Comparison of ENCODE assay signal across 10 cellular contexts in the genomic region with DNA sequence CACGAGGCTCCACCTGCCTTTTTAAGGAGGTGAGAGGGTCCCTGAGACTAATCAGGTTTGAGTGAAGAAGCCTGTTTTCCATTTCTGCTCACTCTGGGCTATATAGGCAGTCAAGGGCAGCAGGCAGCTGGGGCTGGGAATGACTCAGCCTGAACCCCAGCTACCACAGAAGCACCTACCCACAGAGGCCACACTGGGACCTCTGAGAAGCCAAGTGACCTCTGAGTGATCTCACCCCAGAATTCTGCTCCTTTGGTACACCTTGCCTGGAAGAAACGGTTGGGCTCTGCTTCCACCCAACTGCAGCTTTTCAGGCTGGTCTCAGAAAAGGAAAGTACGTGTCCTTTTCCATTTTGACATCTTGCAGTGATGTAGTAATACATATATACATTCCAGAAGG. TPM values are rescaled to one million over a fixed set of nuclear protein-coding genes. Genes with fewer than 3 reads are reported as not detected.
DNase-seq lines count a peak whose midpoint lies in the region; ATAC-seq and TF ChIP-seq lines count a peak whose summit lies in the region.
"Had no signal": no experiment of that assay in that cellular context is flagged by ENCODE, and none has a peak within 500 bp of the region (broad histone marks: within the 10 kb centered on the region; RNA-seq: fewer than 3 reads in every experiment).

No MANE protein-coding gene starts in this region.

- no peak overlapping the region for H2AFZ ChIP-seq in GM23338

- H3K79me2 ChIP-seq in GM23338 (replicated peaks; ENCODE audit: insufficient read depth), result peaks cover 17% of the 10 kb centered on the region; the same call in 1 of the 2 replicates

- H3K4me3 ChIP-seq in GM23338, result no peak overlapping the region
- no peak overlapping the region for H3K4me3 ChIP-seq in mesodermal cell (ENCODE audit: extremely low read depth, insufficient read depth, low read length, poor library complexity, severe bottlenecking)
- no peak overlapping the region for H3K4me3 ChIP-seq in lower lobe of right lung

- H3K4me2 ChIP-seq in GM23338, result no peak overlapping the region

- H3K36me3 Mint-ChIP-seq in GM23338 (ENCODE audit: low read depth), result no peaks in the 10 kb centered on the region

- H3K9me3 ChIP-seq in mesodermal cell (ENCODE audit: control insufficient read depth, low read length), result no peaks in the 10 kb centered on the region
- no peaks in the 10 kb centered on the region for H3K9me3 ChIP-seq in lower lobe of right lung

- DNase-seq in GM23338 (ENCODE audit: low spot score) (no peak), UCSD-AML1 (lab: John Stamatoyannopoulos, UW; ENCODE audit: unreplicated experiment) (peak; percentile 22), lower lobe of right lung (no peak), NCI-H82 (lab: John Stamatoyannopoulos, UW) (no peak)
- DNase-seq: DMS153, midbrain, WERI-Rb-1 had no signal

- H3K4me1 ChIP-seq in GM23338 (ENCODE audit: insufficient read depth) (peaks cover 7% of the 10 kb centered on the region; the same call in 1 of the 2 replicates), mesodermal cell (ENCODE audit: control insufficient read depth, insufficient read depth, low read length, poor library complexity, severe bottlenecking) (peaks cover 6% of the 10 kb centered on the region), lower lobe of right lung (peaks cover 15% of the 10 kb centered on the region)

- no peaks in the 10 kb centered on the region for H3K27me3 Mint-ChIP-seq in GM23338 (ENCODE audit: insufficient read depth, low read depth, poor library complexity)

- no peak overlapping the region; the same call in 1 of the 2 replicates for H3K27ac Mint-ChIP-seq in GM23338

- TF ChIP-seq CTCF in GM23338 (conservative IDR thresholded peaks at IDR 0.05; ENCODE audit: low read depth in 2 of 2) (no peak), lower lobe of right lung (IDR thresholded peaks at IDR 0.05) (no peak)

- whole genome bisulfite sequencing in mesodermal cell (ENCODE audit: insufficient coverage in 2 of 2), 2 experiments, result 78 to 83% methylated on average over 1 of the region's 3 CpGs

- no peaks in the 10 kb centered on the region; the same call in 1 of the 2 replicates for H3K9me2 ChIP-seq in GM23338 (ENCODE audit: insufficient read depth)

- H3K4me1 Mint-ChIP-seq in GM23338, result peaks cover 24% of the 10 kb centered on the region

- ATAC-seq in GM18498 (IDR thresholded peaks at IDR 0.05; ENCODE audit: unreplicated experiment), result peak; percentile 61
- peak; percentile 46 for ATAC-seq in GM23338
- no peak for ATAC-seq in lower lobe of right lung
- no peak for ATAC-seq in HG02763 (IDR thresholded peaks at IDR 0.05; ENCODE audit: unreplicated experiment)

- H3K27me3 ChIP-seq in GM23338 (ENCODE audit: insufficient read depth) (peaks cover 11% of the 10 kb centered on the region; the same call in 1 of the 2 replicates), lower lobe of right lung (ENCODE audit: low read depth) (no peaks in the 10 kb centered on the region)

- intact Hi-C loops in lower lobe of right lung (cut with DNase I), result no loop called here

- H3K4me3 Mint-ChIP-seq in GM23338, result no peak overlapping the region

- H3K9me3 Mint-ChIP-seq in GM23338, result no peaks in the 10 kb centered on the region

- H4K20me1 ChIP-seq in GM23338 (replicated peaks; ENCODE audit: insufficient read depth), result peaks cover 7% of the 10 kb centered on the region

- H3K27ac ChIP-seq in GM23338 (ENCODE audit: low read depth), result no peak overlapping the region
- H3K27ac ChIP-seq in mesodermal cell (ENCODE audit: low read depth, low read length, severe bottlenecking), result peak overlapping the region; percentile 16
- no peak overlapping the region for H3K27ac ChIP-seq in lower lobe of right lung
- H3K27ac ChIP-seq: WERI-Rb-1 had no signal

- H3F3A ChIP-seq in GM23338 (replicated peaks; ENCODE audit: low read depth), result 0 out of 2 replicates have a peak, but pooled peaks cover 2% of the 10 kb centered on the region

- H3K36me3 ChIP-seq in GM23338 (ENCODE audit: insufficient read depth) (no peaks in the 10 kb centered on the region), mesodermal cell (ENCODE audit: control insufficient read depth, insufficient read depth, low read length) (peaks cover 7% of the 10 kb centered on the region), lower lobe of right lung (no peaks in the 10 kb centered on the region)
- H3K36me3 ChIP-seq: WERI-Rb-1 had no signal

TF ChIP-seq in GM23338, 12 proteins besides CTCF, POLR2A, EP300 and RAD21:
- TF ChIP-seq EZH2phosphoT487 (IDR thresholded peaks at IDR 0.05; ENCODE audit: unreplicated experiment), result no peak
- TF ChIP-seq POLR2AphosphoS5 (IDR thresholded peaks at IDR 0.05; ENCODE audit: low read depth), result no peak
- no peak for TF ChIP-seq ZNF331 (CRISPR knock-in tag; IDR thresholded peaks at IDR 0.05; ENCODE audit: low read depth)
- no peak for TF ChIP-seq STAT1 (IDR thresholded peaks at IDR 0.05; ENCODE audit: unreplicated experiment)
- TF ChIP-seq, protein P1, sequence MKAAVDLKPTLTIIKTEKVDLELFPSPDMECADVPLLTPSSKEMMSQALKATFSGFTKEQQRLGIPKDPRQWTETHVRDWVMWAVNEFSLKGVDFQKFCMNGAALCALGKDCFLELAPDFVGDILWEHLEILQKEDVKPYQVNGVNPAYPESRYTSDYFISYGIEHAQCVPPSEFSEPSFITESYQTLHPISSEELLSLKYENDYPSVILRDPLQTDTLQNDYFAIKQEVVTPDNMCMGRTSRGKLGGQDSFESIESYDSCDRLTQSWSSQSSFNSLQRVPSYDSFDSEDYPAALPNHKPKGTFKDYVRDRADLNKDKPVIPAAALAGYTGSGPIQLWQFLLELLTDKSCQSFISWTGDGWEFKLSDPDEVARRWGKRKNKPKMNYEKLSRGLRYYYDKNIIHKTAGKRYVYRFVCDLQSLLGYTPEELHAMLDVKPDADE (IDR thresholded peaks at IDR 0.05), result no peak

RNA-seq across cellular contexts. Expression of a gene that starts 6.8 kb away (rescaled TPM):
- total RNA-seq in GM23338 (2014; rRNA removed; shearing (Covaris generic)), result 6.1 and 7.2 TPM in 2 replicates
- polyA plus RNA-seq in GM23338 (2016; fragmentation: Nextera tagmentation; extraction: Ambion mirVana), result 3.3 and 3.8 TPM in 2 replicates
- polyA plus RNA-seq in mesodermal cell (2013, experiment 1 of 2), result 26.8 TPM
- polyA plus RNA-seq in mesodermal cell (2013, experiment 2 of 2), result 22.0 TPM
- total RNA-seq in lower lobe of right lung, result 24.5 TPM

RNA-seq across cellular contexts. Expression of a gene that starts 7.1 kb away (rescaled TPM):
- total RNA-seq in GM23338 (2014; rRNA removed; shearing (Covaris generic)), result 0.19 and 1.0 TPM in 2 replicates
- 0.82 and 1.1 TPM in 2 replicates for polyA plus RNA-seq in GM23338 (2016; fragmentation: Nextera tagmentation; extraction: Ambion mirVana)
- polyA plus RNA-seq in mesodermal cell (2013, experiment 1 of 2), result 0.70 TPM
- 1.2 TPM for polyA plus RNA-seq in mesodermal cell (2013, experiment 2 of 2)
- 13.5 TPM for total RNA-seq in lower lobe of right lung

Comparison
In these comparisons a context has a peak if more than half of its experiments do, and no peak if none do; other contexts are left out.
1. ATAC-seq: peak in GM18498 (single experiment) and GM23338 (single experiment); none in lower lobe of right lung (0 of 2) and HG02763 (single experiment).